In genomic region chr14:56180754-56181542, GRCh38 we compare ENCODE assay signal across 1 cellular context.
TF ChIP-seq lines count a peak whose summit lies in the region.

No MANE protein-coding gene starts in this region.

TF ChIP-seq in K562, 482 proteins besides CTCF, POLR2A, EP300 and RAD21 (continued from another document):
- TF ChIP-seq ZBTB40 (IDR thresholded peaks at IDR 0.05) (peak; percentile 51; the same call in 1 of the 2 replicates), ZBTB40 (CRISPR knock-in tag; IDR thresholded peaks at IDR 0.05) (no peak)
